10 cellular contexts compared by ENCODE assay signal in the genomic region with DNA sequence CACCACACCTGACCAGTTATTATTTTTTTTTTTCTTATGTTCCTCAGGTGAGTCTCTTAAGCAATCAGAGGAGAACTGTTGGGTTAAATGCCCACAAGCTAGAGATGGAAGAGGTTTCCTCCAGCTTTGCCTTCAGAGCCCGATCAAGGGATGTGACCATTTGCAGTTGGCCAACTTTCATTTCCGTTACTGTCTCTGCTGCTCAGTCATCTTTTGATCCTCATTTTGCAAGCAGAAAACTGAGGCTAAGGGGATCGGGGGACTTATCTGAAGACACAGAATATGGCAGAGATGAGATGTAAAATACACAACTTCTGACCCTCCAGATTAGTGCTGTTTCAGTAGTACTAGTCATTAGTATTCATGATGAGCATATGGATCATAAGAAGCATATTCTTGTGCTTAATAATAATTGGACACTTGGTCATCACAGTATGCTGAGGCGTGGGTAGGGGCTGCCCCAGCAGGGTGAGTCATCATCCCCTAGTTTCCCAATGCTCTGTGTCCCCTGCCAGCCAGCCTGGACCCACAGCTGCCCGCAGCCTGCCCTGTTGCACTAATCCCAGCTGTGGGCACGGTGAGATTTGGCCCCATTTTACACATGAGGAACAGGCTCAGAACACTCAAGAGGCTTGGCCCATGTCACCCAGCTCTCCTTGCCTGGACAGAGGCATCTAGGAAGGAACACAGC.
A peak's percentile ranks its signal among the peaks of the same experiment; 100 is the strongest.
DNase-seq lines count a peak whose midpoint lies in the region; ATAC-seq, FAIRE-seq and TF ChIP-seq lines count a peak whose summit lies in the region.
"Had no signal": no experiment of that assay in that cellular context is flagged by ENCODE, and none has a peak within 500 bp of the region (broad histone marks: within the 10 kb centered on the region; RNA-seq: fewer than 3 reads in every experiment).

No MANE protein-coding gene starts in this region.

- H3K27me3 ChIP-seq in astrocyte (ENCODE audit: insufficient read depth, low read length) = no peaks in the 10 kb centered on the region
- H3K27me3 ChIP-seq in liver (ENCODE audit: control insufficient read depth in 4 of 4, insufficient read depth in 4 of 4, low read length in 3 of 4) = no peaks in the 10 kb centered on the region
- no peaks in the 10 kb centered on the region for H3K27me3 ChIP-seq in thoracic aorta (replicated peaks; ENCODE audit: insufficient read depth)
- H3K27me3 ChIP-seq: BE2C had no signal

- peak overlapping the region; percentile 0 for H3K4me3 ChIP-seq in astrocyte (ENCODE audit: insufficient read depth, low read depth, low read length)
- H3K4me3 ChIP-seq in liver (ENCODE audit: low read depth in 1 of 3, low read length in 3 of 3) = no peak overlapping the region
- peak overlapping the region; percentile 62 for H3K4me3 ChIP-seq in thoracic aorta

- H4K20me1 ChIP-seq in astrocyte (ENCODE audit: insufficient read depth, low read length) = peaks cover 69% of the 10 kb centered on the region

- ATAC-seq in activated CD4-positive, CD25-positive, alpha-beta regulatory T cell treated with anti-CD3 and anti-CD28 coated beads, Interleukin-2, amount 50 U/mL, for 24 hours = peak; percentile 61 to 62
- peak; percentile 58 for ATAC-seq in thoracic aorta (ENCODE audit: insufficient number of reproducible peaks, low FRiP score, low read depth)
- no peak for ATAC-seq in GM18909 (IDR thresholded peaks at IDR 0.05; ENCODE audit: poor library complexity, unreplicated experiment)
- ATAC-seq in HG03097 (IDR thresholded peaks at IDR 0.05; ENCODE audit: low FRiP score, unreplicated experiment) = no peak
- no peak for ATAC-seq in effector memory CD8-positive, alpha-beta T cell (replicated peaks)

- H3K36me3 ChIP-seq in astrocyte (ENCODE audit: insufficient read depth, low read length) = peaks cover 14% of the 10 kb centered on the region
- H3K36me3 ChIP-seq in liver (ENCODE audit: control insufficient read depth in 4 of 4, insufficient read depth in 3 of 4, low read depth in 1 of 4, low read length in 3 of 4) = peaks cover 0 to 7% (median 3%) of the 10 kb centered on the region in 4 donors
- no peaks in the 10 kb centered on the region for H3K36me3 ChIP-seq in thoracic aorta
- H3K36me3 ChIP-seq: BE2C had no signal

- H3K79me2 ChIP-seq in astrocyte (ENCODE audit: insufficient read depth, low read length) = peaks cover 50% of the 10 kb centered on the region

- H3K9me3 ChIP-seq in astrocyte (ENCODE audit: insufficient read depth, low read depth, low read length) (no peaks in the 10 kb centered on the region), liver (ENCODE audit: control insufficient read depth in 4 of 4, low read length in 3 of 4) (no peaks in the 10 kb centered on the region), thoracic aorta (no peaks in the 10 kb centered on the region)
- H3K9me3 ChIP-seq: BE2C had no signal

- no peak for DNase-seq in activated CD4-positive, CD25-positive, alpha-beta regulatory T cell (lab: John Stamatoyannopoulos, UW)
- peak; percentile 81 for DNase-seq in astrocyte (ENCODE audit: low read depth)
- DNase-seq in thoracic aorta (ENCODE audit: low spot score) = peak; percentile 58
- DNase-seq in effector memory CD8-positive, alpha-beta T cell = no peak

- H3K9ac ChIP-seq in astrocyte (ENCODE audit: low read length) (peak overlapping the region; percentile 60), liver (ENCODE audit: low read depth in 1 of 2, low read length in 2 of 2) (no peak overlapping the region)

- peak; percentile 79 for FAIRE-seq in astrocyte (lab: Jason Lieb, UNC)

- peaks cover 14% of the 10 kb centered on the region for H3K36me3 Mint-ChIP-seq in astrocyte (ENCODE audit: low read depth, unreplicated experiment)
- H3K36me3 Mint-ChIP-seq in effector memory CD8-positive, alpha-beta T cell (ENCODE audit: insufficient read depth) = no peaks in the 10 kb centered on the region

- peak overlapping the region; percentile 6 for H2AFZ ChIP-seq in astrocyte (ENCODE audit: low read depth, low read length)

- no peaks in the 10 kb centered on the region for H3K9me3 Mint-ChIP-seq in astrocyte (ENCODE audit: unreplicated experiment)
- H3K9me3 Mint-ChIP-seq in effector memory CD8-positive, alpha-beta T cell = no peaks in the 10 kb centered on the region
- H3K9me3 Mint-ChIP-seq: stimulated activated naive CD8-positive, alpha-beta T cell treated with anti-CD3 and anti-CD28 coated beads, Interleukin-15, Interleukin-2, amounts not matched to agents 100 ng/mL and 50 ng/mL, for 24 hours had no signal

- peaks cover 11% of the 10 kb centered on the region for H3K4me1 Mint-ChIP-seq in astrocyte (ENCODE audit: low read depth, unreplicated experiment)
- peaks cover 0 to 13% of the 10 kb centered on the region in 2 donors for H3K4me1 Mint-ChIP-seq in effector memory CD8-positive, alpha-beta T cell (ENCODE audit: low read depth in 2 of 2)

- no peak overlapping the region for H3K4me3 Mint-ChIP-seq in astrocyte (ENCODE audit: unreplicated experiment)
- H3K4me3 Mint-ChIP-seq in effector memory CD8-positive, alpha-beta T cell = no peak overlapping the region
- H3K4me3 Mint-ChIP-seq: stimulated activated naive CD8-positive, alpha-beta T cell treated with anti-CD3 and anti-CD28 coated beads, Interleukin-15, Interleukin-2, amounts not matched to agents 100 ng/mL and 50 ng/mL, for 24 hours had no signal

- no peaks in the 10 kb centered on the region for H3K27me3 Mint-ChIP-seq in astrocyte (ENCODE audit: low read depth, unreplicated experiment)
- H3K27me3 Mint-ChIP-seq in effector memory CD8-positive, alpha-beta T cell = peaks cover 0 to 37% of the 10 kb centered on the region in 2 donors
- H3K27me3 Mint-ChIP-seq: stimulated activated naive CD8-positive, alpha-beta T cell treated with anti-CD3 and anti-CD28 coated beads, Interleukin-15, Interleukin-2, amounts not matched to agents 100 ng/mL and 50 ng/mL, for 24 hours had no signal

- 68% methylated on average over 6 of the region's 6 CpGs for WGBS in liver

- peak in 1 of 2 donors; percentile 7 for TF ChIP-seq RAD21 in liver (IDR thresholded peaks at IDR 0.05)

- H3K4me2 ChIP-seq in astrocyte (ENCODE audit: low read length) = peak overlapping the region; percentile 68

- no peak for TF ChIP-seq CTCF in astrocyte (IDR thresholded peaks at IDR 0.05; ENCODE audit: insufficient read depth, low read depth, low read length)
- no peak for TF ChIP-seq CTCF in liver (IDR thresholded peaks at IDR 0.05; ENCODE audit: low read depth, low read length, missing input control)
- no peak for TF ChIP-seq CTCF in thoracic aorta (IDR thresholded peaks at IDR 0.05)

- H3K27ac Mint-ChIP-seq in astrocyte (ENCODE audit: unreplicated experiment) = no peak overlapping the region
- H3K27ac Mint-ChIP-seq in effector memory CD8-positive, alpha-beta T cell = no peak overlapping the region
- H3K27ac Mint-ChIP-seq: stimulated activated naive CD8-positive, alpha-beta T cell treated with anti-CD3 and anti-CD28 coated beads, Interleukin-15, Interleukin-2, amounts not matched to agents 100 ng/mL and 50 ng/mL, for 24 hours had no signal

- H3K4me1 ChIP-seq in astrocyte (ENCODE audit: insufficient read depth, low read length) = peaks cover 35% of the 10 kb centered on the region
- H3K4me1 ChIP-seq in liver (ENCODE audit: control insufficient read depth in 4 of 4, insufficient read depth in 4 of 4, low read length in 3 of 4) = peaks cover 0 to 10% (median 3%) of the 10 kb centered on the region in 4 donors
- H3K4me1 ChIP-seq in thoracic aorta (ENCODE audit: control insufficient read depth in 1 of 2, low read depth in 2 of 2) = peaks cover 36 to 52% of the 10 kb centered on the region in 2 donors

- H3K27ac ChIP-seq in astrocyte (ENCODE audit: low read depth, low read length) (peak overlapping the region; percentile 86), liver (ENCODE audit: low read depth in 1 of 2, low read length in 2 of 2) (peak overlapping the region; percentile 22 to 57), thoracic aorta (peak overlapping the region; percentile 87 to 90)

TF ChIP-seq in liver, 16 proteins besides CTCF, POLR2A, EP300 and RAD21:
- TF ChIP-seq RXRA (IDR thresholded peaks at IDR 0.05) (peak in 1 of 2 donors; percentile 21), NR2F2 (IDR thresholded peaks at IDR 0.05) (no peak), HNF4A (conservative IDR thresholded peaks at IDR 0.05) (peak in 1 of 2 donors; percentile 32), TAF1 (conservative IDR thresholded peaks at IDR 0.05) (no peak), JUND (IDR thresholded peaks at IDR 0.05) (peak in 1 of 2 donors; percentile 90), FOXA1 (IDR thresholded peaks at IDR 0.05) (no peak)
- TF ChIP-seq, protein P1, sequence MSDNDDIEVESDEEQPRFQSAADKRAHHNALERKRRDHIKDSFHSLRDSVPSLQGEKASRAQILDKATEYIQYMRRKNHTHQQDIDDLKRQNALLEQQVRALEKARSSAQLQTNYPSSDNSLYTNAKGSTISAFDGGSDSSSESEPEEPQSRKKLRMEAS (IDR thresholded peaks at IDR 0.05) = no peak
TF ChIP-seq in liver: peak in this region for 3.

Comparison
In these comparisons a context has a peak if more than half of its experiments do, and no peak if none do; other contexts are left out.
1. ATAC-seq: peak in activated CD4-positive, CD25-positive, alpha-beta regulatory T cell treated with anti-CD3 and anti-CD28 coated beads, Interleukin-2, amount 50 U/mL, for 24 hours (2 of 2) and thoracic aorta (single experiment); none in GM18909 (single experiment), HG03097 (single experiment) and effector memory CD8-positive, alpha-beta T cell (single experiment).
2. DNase-seq: peak in astrocyte (single experiment) and thoracic aorta (single experiment); none in activated CD4-positive, CD25-positive, alpha-beta regulatory T cell (0 of 4) and effector memory CD8-positive, alpha-beta T cell (0 of 3).
3. H3K4me3 ChIP-seq: peak in astrocyte (single experiment) and thoracic aorta (single experiment); none in liver (0 of 3).
4. Peak in every context shown above with its lines, with median percentiles within 50 percentile points of each other: H3K27ac ChIP-seq.